In the genomic region with DNA sequence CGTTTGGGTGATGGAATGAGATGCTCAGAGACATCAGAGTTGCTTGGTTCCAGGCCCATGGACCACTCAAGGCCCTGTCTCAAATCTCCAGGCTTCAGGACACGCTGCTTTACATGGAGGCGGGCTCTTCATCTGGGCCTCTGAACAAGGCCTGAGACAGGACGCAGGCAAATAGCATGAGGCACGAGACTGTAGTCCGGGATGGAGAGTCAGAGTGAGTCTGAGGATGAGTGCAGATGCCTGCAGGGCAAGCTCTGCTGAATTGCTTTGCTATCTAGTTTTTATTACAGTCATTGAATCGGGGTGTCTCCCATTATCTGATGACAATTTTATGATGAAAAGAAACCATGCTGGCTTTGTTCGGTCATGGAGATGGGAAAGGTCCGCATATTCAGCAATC, we compare ENCODE assay signal across 2 cellular contexts.
TF ChIP-seq lines count a peak whose summit lies in the region.

No MANE protein-coding gene starts in this region.

TF ChIP-seq in SK-N-SH, 30 proteins besides CTCF, POLR2A, EP300 and RAD21 (continued from another document):
- TF ChIP-seq, protein P1, sequence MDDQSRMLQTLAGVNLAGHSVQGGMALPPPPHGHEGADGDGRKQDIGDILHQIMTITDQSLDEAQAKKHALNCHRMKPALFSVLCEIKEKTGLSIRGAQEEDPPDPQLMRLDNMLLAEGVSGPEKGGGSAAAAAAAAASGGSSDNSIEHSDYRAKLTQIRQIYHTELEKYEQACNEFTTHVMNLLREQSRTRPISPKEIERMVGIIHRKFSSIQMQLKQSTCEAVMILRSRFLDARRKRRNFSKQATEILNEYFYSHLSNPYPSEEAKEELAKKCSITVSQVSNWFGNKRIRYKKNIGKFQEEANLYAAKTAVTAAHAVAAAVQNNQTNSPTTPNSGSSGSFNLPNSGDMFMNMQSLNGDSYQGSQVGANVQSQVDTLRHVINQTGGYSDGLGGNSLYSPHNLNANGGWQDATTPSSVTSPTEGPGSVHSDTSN (IDR thresholded peaks at IDR 0.05): no peak
- no peak for TF ChIP-seq SMC3 (IDR thresholded peaks at IDR 0.05; ENCODE audit: low read depth, low read length)
- TF ChIP-seq ELF1 (IDR thresholded peaks at IDR 0.05): no peak
- TF ChIP-seq FOXM1 (IDR thresholded peaks at IDR 0.05; ENCODE audit: low read depth): no peak
- TF ChIP-seq NFIC (IDR thresholded peaks at IDR 0.05; ENCODE audit: borderline replicate concordance): no peak

TF ChIP-seq in SK-N-SH treated with all-trans-retinoic acid at 6 μM for 48 hours, 23 proteins besides CTCF, POLR2A, EP300 and RAD21 (continued from another document):
- TF ChIP-seq, protein P2, sequence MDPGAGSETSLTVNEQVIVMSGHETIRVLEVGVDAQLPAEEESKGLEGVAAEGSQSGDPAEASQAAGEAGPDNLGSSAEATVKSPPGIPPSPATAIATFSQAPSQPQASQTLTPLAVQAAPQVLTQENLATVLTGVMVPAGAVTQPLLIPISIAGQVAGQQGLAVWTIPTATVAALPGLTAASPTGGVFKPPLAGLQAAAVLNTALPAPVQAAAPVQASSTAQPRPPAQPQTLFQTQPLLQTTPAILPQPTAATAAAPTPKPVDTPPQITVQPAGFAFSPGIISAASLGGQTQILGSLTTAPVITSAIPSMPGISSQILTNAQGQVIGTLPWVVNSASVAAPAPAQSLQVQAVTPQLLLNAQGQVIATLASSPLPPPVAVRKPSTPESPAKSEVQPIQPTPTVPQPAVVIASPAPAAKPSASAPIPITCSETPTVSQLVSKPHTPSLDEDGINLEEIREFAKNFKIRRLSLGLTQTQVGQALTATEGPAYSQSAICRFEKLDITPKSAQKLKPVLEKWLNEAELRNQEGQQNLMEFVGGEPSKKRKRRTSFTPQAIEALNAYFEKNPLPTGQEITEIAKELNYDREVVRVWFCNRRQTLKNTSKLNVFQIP (CRISPR knock-in tag; IDR thresholded peaks at IDR 0.05; ENCODE audit: borderline replicate concordance, low read depth): no peak
- TF ChIP-seq ZNF8 (CRISPR knock-in tag; IDR thresholded peaks at IDR 0.05) (no peak), ISL1 (CRISPR knock-in tag; IDR thresholded peaks at IDR 0.05) (no peak), ARNTL (CRISPR knock-in tag; IDR thresholded peaks at IDR 0.05; ENCODE audit: borderline replicate concordance, low read depth) (no peak), TOX (CRISPR knock-in tag; IDR thresholded peaks at IDR 0.05; ENCODE audit: borderline replicate concordance) (no peak), SNAI2 (CRISPR knock-in tag; IDR thresholded peaks at IDR 0.05) (no peak), ZNF70 (CRISPR knock-in tag; IDR thresholded peaks at IDR 0.05) (no peak), ZFP30 (CRISPR knock-in tag; IDR thresholded peaks at IDR 0.05) (no peak), BACH2 (CRISPR knock-in tag; IDR thresholded peaks at IDR 0.05; ENCODE audit: borderline replicate concordance) (no peak)
- TF ChIP-seq, protein P3, sequence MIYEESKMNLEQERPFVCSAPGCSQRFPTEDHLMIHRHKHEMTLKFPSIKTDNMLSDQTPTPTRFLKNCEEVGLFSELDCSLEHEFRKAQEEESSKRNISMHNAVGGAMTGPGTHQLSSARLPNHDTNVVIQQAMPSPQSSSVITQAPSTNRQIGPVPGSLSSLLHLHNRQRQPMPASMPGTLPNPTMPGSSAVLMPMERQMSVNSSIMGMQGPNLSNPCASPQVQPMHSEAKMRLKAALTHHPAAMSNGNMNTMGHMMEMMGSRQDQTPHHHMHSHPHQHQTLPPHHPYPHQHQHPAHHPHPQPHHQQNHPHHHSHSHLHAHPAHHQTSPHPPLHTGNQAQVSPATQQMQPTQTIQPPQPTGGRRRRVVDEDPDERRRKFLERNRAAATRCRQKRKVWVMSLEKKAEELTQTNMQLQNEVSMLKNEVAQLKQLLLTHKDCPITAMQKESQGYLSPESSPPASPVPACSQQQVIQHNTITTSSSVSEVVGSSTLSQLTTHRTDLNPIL (CRISPR knock-in tag; IDR thresholded peaks at IDR 0.05; ENCODE audit: low read depth): no peak
